ENCODE assay signal across 8 cellular contexts in genomic region chr1:23168079-23168461, GRCh38. TPM values are rescaled to one million over a fixed set of nuclear protein-coding genes. Genes with fewer than 3 reads are reported as not detected.
DNase-seq lines count a peak whose midpoint lies in the region; ATAC-seq, FAIRE-seq and TF ChIP-seq lines count a peak whose summit lies in the region.

No MANE protein-coding gene starts in this region.

- H4K20me1 ChIP-seq in DND-41 (ENCODE audit: insufficient read depth, low read length) = peaks cover 41% of the 10 kb centered on the region

- WGBS in esophagus squamous epithelium, 2 donors = 3% methylated on average over 6 to 7 of the region's 50 CpGs

- intact Hi-C loops in esophagus squamous epithelium (cut with DNase I) = no loop called here

- H3K9me3 Mint-ChIP-seq in activated CD4-positive, alpha-beta T cell treated with anti-CD3 and anti-CD28 coated beads, Interleukin-2, amount 10 ng/mL, durations not matched to agents 7 days and 5 days = no peaks in the 10 kb centered on the region

- peaks cover 5% of the 10 kb centered on the region for H3K27me3 Mint-ChIP-seq in activated CD4-positive, alpha-beta T cell treated with anti-CD3 and anti-CD28 coated beads, Interleukin-2, amount 10 ng/mL, durations not matched to agents 7 days and 5 days

- peaks cover 16% of the 10 kb centered on the region for H3K4me1 ChIP-seq in DND-41 (ENCODE audit: insufficient read depth, low read length)
- H3K4me1 ChIP-seq in esophagus squamous epithelium = peaks cover 0 to 71% (median 28%) of the 10 kb centered on the region in 3 donors
- H3K4me1 ChIP-seq in neuron (ENCODE audit: insufficient read depth, low read length) = peaks cover 16% of the 10 kb centered on the region

- H3K4me3 Mint-ChIP-seq in activated CD4-positive, alpha-beta T cell treated with anti-CD3 and anti-CD28 coated beads, Interleukin-2, amount 10 ng/mL, durations not matched to agents 7 days and 5 days = peak overlapping the region; percentile 96

- H3K4me3 ChIP-seq in DND-41 (ENCODE audit: low read depth in 1 of 2, low read length in 2 of 2) (peak overlapping the region; percentile 76 to 78; a peak in 3 of 4 replicates), HL-60 (replicated peaks; ENCODE audit: insufficient read depth, low read length) (peak overlapping the region; percentile 82), esophagus squamous epithelium (peak overlapping the region; percentile 63 to 94 (median 84)), neuron (ENCODE audit: low read length) (peak overlapping the region; percentile 81)

- DNase-seq in DND-41 (peak; percentile 59), HL-60 (ENCODE audit: low read depth in 1 of 2, low spot score in 1 of 2) (peak in 1 of 2 experiments; percentile 37), esophagus squamous epithelium (lab: John Stamatoyannopoulos, UW) (no peak), KG1 (lab: John Stamatoyannopoulos, UW) (no peak), RCC 7860 (ENCODE audit: low spot score) (no peak), NCI-H2107 (lab: John Stamatoyannopoulos, UW) (no peak)
- DNase-seq in activated CD4-positive, alpha-beta T cell treated with anti-CD3 and anti-CD28 coated beads, Interleukin-2, amount 10 ng/mL, durations not matched to agents 7 days and 5 days = peak; percentile 48

- TF ChIP-seq CTCF in DND-41 (IDR thresholded peaks at IDR 0.05; ENCODE audit: borderline replicate concordance, extremely low read depth, low read length, poor library complexity, severe bottlenecking) (no peak), HL-60 (IDR thresholded peaks at IDR 0.05; ENCODE audit: insufficient read depth, low read length) (no peak), esophagus squamous epithelium (IDR thresholded peaks at IDR 0.05) (no peak)

- H3K36me3 ChIP-seq in DND-41 (ENCODE audit: insufficient read depth, low read length) (no peaks in the 10 kb centered on the region), esophagus squamous epithelium (no peaks in the 10 kb centered on the region), neuron (ENCODE audit: insufficient read depth, low read length) (no peaks in the 10 kb centered on the region)

- CTCF ChIA-PET in activated CD4-positive, alpha-beta T cell treated with anti-CD3 and anti-CD28 coated beads, Interleukin-2, amount 10 ng/mL, durations not matched to agents 7 days and 5 days (lab: Charles Lee) = interaction anchor here (1.2 to 1.6 kb wide), 2 partner anchors 49 to 53 kb away, joined by 3 to 4 read pairs; no protein-coding TSS in a partner anchor

- H3K4me2 ChIP-seq in DND-41 (ENCODE audit: insufficient read depth, low read length) = peak overlapping the region; percentile 86

- H3K27ac ChIP-seq in DND-41 (ENCODE audit: low read length) (peak overlapping the region; percentile 71), HL-60 (replicated peaks) (peak overlapping the region; percentile 62), esophagus squamous epithelium (peak overlapping the region; percentile 89 to 98 (median 96))

- TF ChIP-seq POLR2A in esophagus squamous epithelium (IDR thresholded peaks at IDR 0.05) = no peak

- H2AFZ ChIP-seq in DND-41 (ENCODE audit: low read depth, low read length) = peak overlapping the region; percentile 83
- peak overlapping the region; percentile 87 for H2AFZ ChIP-seq in neuron (ENCODE audit: low read depth, low read length)

- H3K27me3 ChIP-seq in DND-41 (ENCODE audit: insufficient read depth, low read length, poor library complexity) = no peaks in the 10 kb centered on the region
- H3K27me3 ChIP-seq in HL-60 (ENCODE audit: insufficient read depth, poor library complexity, severe bottlenecking) = no peaks in the 10 kb centered on the region
- H3K27me3 ChIP-seq in esophagus squamous epithelium = no peaks in the 10 kb centered on the region
- no peaks in the 10 kb centered on the region for H3K27me3 ChIP-seq in neuron (ENCODE audit: insufficient read depth, low read length)

- H3K9me3 ChIP-seq in DND-41 (ENCODE audit: insufficient read depth, low read length, severe bottlenecking) = no peaks in the 10 kb centered on the region
- H3K9me3 ChIP-seq in esophagus squamous epithelium = no peaks in the 10 kb centered on the region
- no peaks in the 10 kb centered on the region for H3K9me3 ChIP-seq in neuron (ENCODE audit: low read length)

- FAIRE-seq in RCC 7860 (lab: Jason Lieb, UNC) = no peak

- H3K4me1 Mint-ChIP-seq in activated CD4-positive, alpha-beta T cell treated with anti-CD3 and anti-CD28 coated beads, Interleukin-2, amount 10 ng/mL, durations not matched to agents 7 days and 5 days = peaks cover 25% of the 10 kb centered on the region

- no peaks in the 10 kb centered on the region for H3K36me3 Mint-ChIP-seq in activated CD4-positive, alpha-beta T cell treated with anti-CD3 and anti-CD28 coated beads, Interleukin-2, amount 10 ng/mL, durations not matched to agents 7 days and 5 days (ENCODE audit: low read depth)

- ATAC-seq in DND-41 (ENCODE audit: insufficient read depth, low read depth) = peak; percentile 70

- POLR2A ChIA-PET in activated CD4-positive, alpha-beta T cell treated with anti-CD3 and anti-CD28 coated beads, Interleukin-2, amount 10 ng/mL, durations not matched to agents 7 days and 5 days (lab: Charles Lee) = no interaction called here

- H3K79me2 ChIP-seq in DND-41 (ENCODE audit: insufficient read depth, low read length) = peaks cover 45% of the 10 kb centered on the region

- peak overlapping the region; percentile 90 for H3K27ac Mint-ChIP-seq in activated CD4-positive, alpha-beta T cell treated with anti-CD3 and anti-CD28 coated beads, Interleukin-2, amount 10 ng/mL, durations not matched to agents 7 days and 5 days

- H3K9ac ChIP-seq in DND-41 (ENCODE audit: low read depth, low read length) = peak overlapping the region; percentile 74

RNA-seq across cellular contexts. Expression of gene LUZP1, which starts 0.6 kb away (rescaled TPM):
- total RNA-seq in activated CD4-positive, alpha-beta T cell treated with anti-CD3 and anti-CD28 coated beads, Interleukin-2, amount 10 ng/mL, durations not matched to agents 7 days and 5 days = 10 to 100 TPM; 16.9 to 17.5 TPM
- 10 to 100 TPM; 16.9 to 18.7 (median 17.9) TPM for total RNA-seq in esophagus squamous epithelium

RNA-seq across cellular contexts. Expression of gene HTR1D, which starts 49.2 kb away (rescaled TPM):
- not detected for total RNA-seq in activated CD4-positive, alpha-beta T cell treated with anti-CD3 and anti-CD28 coated beads, Interleukin-2, amount 10 ng/mL, durations not matched to agents 7 days and 5 days
- not detected for total RNA-seq in esophagus squamous epithelium

Comparison
In these comparisons a context has a peak if more than half of its experiments do, and no peak if none do; other contexts are left out.
1. DNase-seq: peak in DND-41 (single experiment) and activated CD4-positive, alpha-beta T cell treated with anti-CD3 and anti-CD28 coated beads, Interleukin-2, amount 10 ng/mL, durations not matched to agents 7 days and 5 days (single experiment); none in esophagus squamous epithelium (single experiment), KG1 (single experiment), RCC 7860 (single experiment) and NCI-H2107 (single experiment).
2. Peak in every context shown above with its lines, with median percentiles within 50 percentile points of each other: H3K27ac ChIP-seq and H3K4me3 ChIP-seq.